8 cellular contexts compared by ENCODE assay signal in genomic region chr1:243917863-243918565, GRCh38.
DNase-seq lines count a peak whose midpoint lies in the region; ATAC-seq and TF ChIP-seq lines count a peak whose summit lies in the region.

No MANE protein-coding gene starts in this region.

- H3K27ac ChIP-seq in HUES6 (ENCODE audit: low read depth, low read length) (no peak overlapping the region), coronary artery (peak overlapping the region in 1 of 2 donors; percentile 35), mucosa of rectum (ENCODE audit: low read depth in 2 of 2, low read length in 2 of 2) (no peak overlapping the region)

- no peak for ATAC-seq in GM21737 (IDR thresholded peaks at IDR 0.05; ENCODE audit: unreplicated experiment)

- peaks cover 43% of the 10 kb centered on the region for H3K27me3 ChIP-seq in HUES6 (ENCODE audit: control insufficient read depth, insufficient read depth, low read length)
- peaks cover 4 to 11% of the 10 kb centered on the region in 2 donors for H3K27me3 ChIP-seq in mucosa of rectum (ENCODE audit: control insufficient read depth in 2 of 2, insufficient read depth in 2 of 2, low read length in 2 of 2)

- H3K36me3 ChIP-seq in HUES6 (ENCODE audit: control insufficient read depth, insufficient read depth, low read length): no peaks in the 10 kb centered on the region
- H3K36me3 ChIP-seq in mucosa of rectum (ENCODE audit: control insufficient read depth in 2 of 2, insufficient read depth in 2 of 2, low read length in 2 of 2): no peaks in the 10 kb centered on the region

- no peak for TF ChIP-seq CTCF in coronary artery (IDR thresholded peaks at IDR 0.05)

- DNase-seq in ACHN (peak; percentile 64), coronary artery (ENCODE audit: low spot score) (no peak), germinal center (ENCODE audit: low spot score) (no peak), T-helper 9 cell (no peak), superior temporal gyrus (ENCODE audit: extremely low spot score) (no peak)

- in situ Hi-C loops in ACHN (cut with HindIII; ENCODE audit: low pct_ligation_motif_present, low pct_unique_long_range_greater_than_20kb, low sequenced_read_pairs): no loop called here

- H3K9ac ChIP-seq in HUES6 (ENCODE audit: low read length): no peak overlapping the region
- H3K9ac ChIP-seq in mucosa of rectum (ENCODE audit: low read depth in 1 of 2, low read length in 2 of 2): no peak overlapping the region

- no peaks in the 10 kb centered on the region for H3K9me3 ChIP-seq in HUES6 (ENCODE audit: control insufficient read depth, insufficient read depth, low read depth, low read length)
- H3K9me3 ChIP-seq in mucosa of rectum (ENCODE audit: control insufficient read depth in 2 of 2, low read length in 2 of 2): no peaks in the 10 kb centered on the region

- H3K4me1 ChIP-seq in HUES6 (ENCODE audit: control insufficient read depth, insufficient read depth, low read length) (peaks cover 9% of the 10 kb centered on the region), mucosa of rectum (ENCODE audit: control insufficient read depth in 2 of 2, insufficient read depth in 2 of 2, low read length in 2 of 2) (no peaks in the 10 kb centered on the region)

- peak overlapping the region; percentile 55 for H3K4me3 ChIP-seq in HUES6 (ENCODE audit: low read depth, low read length)
- H3K4me3 ChIP-seq in coronary artery: peak overlapping the region; percentile 72
- peak overlapping the region; percentile 44 to 65 for H3K4me3 ChIP-seq in mucosa of rectum (ENCODE audit: low read length in 2 of 2)
